In genomic region chr1:66929289-66929688, GRCh38 we compare ENCODE assay signal across 1 cellular context.
A peak's percentile ranks its signal among the peaks of the same experiment; 100 is the strongest.
TF ChIP-seq lines count a peak whose summit lies in the region.

No MANE protein-coding gene starts in this region.

TF ChIP-seq in K562, 482 proteins besides CTCF, POLR2A, EP300 and RAD21 (continued from another document):
- TF ChIP-seq ZNF592 (IDR thresholded peaks at IDR 0.05), result 0 out of 2 replicates have a peak, but pooled peaks have one; percentile 6
